16 cellular contexts compared by ENCODE assay signal in genomic region chr1:37234941-37235418, GRCh38.
A peak's percentile ranks its signal among the peaks of the same experiment; 100 is the strongest.
DNase-seq lines count a peak whose midpoint lies in the region; ATAC-seq and TF ChIP-seq lines count a peak whose summit lies in the region.
"Had no signal": no experiment of that assay in that cellular context is flagged by ENCODE, and none has a peak within 500 bp of the region (broad histone marks: within the 10 kb centered on the region; RNA-seq: fewer than 3 reads in every experiment).

No MANE protein-coding gene starts in this region.

- no peak for TF ChIP-seq POLR2A in erythroblast (IDR thresholded peaks at IDR 0.05; ENCODE audit: low read length)

- intact Hi-C loops in head of caudate nucleus (cut with DNase I), result no loop called here
- intact Hi-C loops in left colon (cut with DNase I, micrococcal nuclease), result no loop called here

- ATAC-seq in HG03135 (IDR thresholded peaks at IDR 0.05; ENCODE audit: unreplicated experiment) (no peak), left colon (no peak)

- no peaks in the 10 kb centered on the region for H3K36me3 ChIP-seq in HUES64 (ENCODE audit: insufficient read depth, low read length)

- DNase-seq in NCI-H748 (lab: John Stamatoyannopoulos, UW; ENCODE audit: unreplicated experiment) (peak; percentile 75), head of caudate nucleus (peak in 40 of 42 donors; percentile 22 to 80 (median 56)), pons (ENCODE audit: low spot score) (peak; percentile 90), erythroblast (lab: John Stamatoyannopoulos, UW) (no peak), HuH-7 (ENCODE audit: low spot score) (no peak), left colon (no peak)
- DNase-seq: activated CD4-positive, alpha-beta memory T cell treated with anti-CD3 and anti-CD28 coated beads for 36 hours; activated naive CD4-positive, alpha-beta T cell treated with anti-CD3 and anti-CD28 coated beads, Interleukin-2, amount 50 U/mL, for 16 hours; activated T-cell treated with anti-CD3 and anti-CD28 coated beads, Interleukin-2, amount 50 U/mL, for 1 hour; kidney; Right ventricle myocardium superior; stimulated activated CD4-positive, alpha-beta T cell treated with anti-CD3 and anti-CD28 coated beads, Interleukin-2, amount 100 ng/mL, for 24 hours had no signal

- peaks cover 26% of the 10 kb centered on the region for H3K4me1 ChIP-seq in HUES64 (ENCODE audit: insufficient read depth, low read length)

- H3K9ac ChIP-seq in HUES64 (ENCODE audit: low read depth, low read length), result no peak overlapping the region

- H3K9me3 ChIP-seq in HUES64 (ENCODE audit: insufficient read depth, low read depth, low read length), result no peaks in the 10 kb centered on the region

- no peak overlapping the region for H3K4me3 ChIP-seq in HUES64 (ENCODE audit: low read length)

- peaks cover 7% of the 10 kb centered on the region; the same call in 1 of the 2 replicates for H3K27me3 ChIP-seq in HUES64 (ENCODE audit: insufficient read depth, low read length)

- H3K27ac ChIP-seq in HUES64 (ENCODE audit: low read depth, low read length), result peak overlapping the region; percentile 54; the same call in 1 of the 2 replicates
- H3K27ac ChIP-seq: epithelial cell of prostate, VCaP had no signal

- 21% methylated on average over 12 of the region's 12 CpGs for WGBS in HUES64

Comparison
In these comparisons a context has a peak if more than half of its experiments do, and no peak if none do; other contexts are left out.
1. DNase-seq: peak in NCI-H748 (single experiment), head of caudate nucleus (40 of 42) and pons (single experiment); none in erythroblast (0 of 2), HuH-7 (single experiment) and left colon (0 of 2).